Comparison of ENCODE assay signal across 3 cellular contexts in the genomic region with DNA sequence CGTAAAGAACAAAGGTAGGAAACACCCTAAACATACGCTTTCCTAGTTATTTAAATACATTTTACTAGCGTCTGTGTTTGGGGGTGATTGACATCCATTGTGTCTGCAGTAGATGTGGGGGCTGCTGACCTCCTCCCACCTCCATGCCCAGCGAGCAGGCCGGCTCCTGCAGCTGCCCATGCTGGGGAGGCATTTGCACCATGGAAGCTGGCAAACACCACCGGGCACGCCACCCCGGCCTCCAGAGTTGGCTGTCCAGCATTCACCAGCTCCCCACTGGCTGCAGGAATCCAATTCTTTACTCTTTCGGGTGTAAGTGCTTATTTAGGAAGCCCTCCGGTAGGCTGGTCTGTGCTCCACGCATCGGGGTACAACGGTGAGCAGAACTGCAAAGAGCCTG.
"Had no signal": no experiment of that assay in that cellular context is flagged by ENCODE, and none has a peak within 500 bp of the region (broad histone marks: within the 10 kb centered on the region; RNA-seq: fewer than 3 reads in every experiment).

No MANE protein-coding gene starts in this region.

- DNase-seq: GDM1, GF-D8 had no signal

- H3K4me3 ChIP-seq: GM12878 had no signal

- ATAC-seq: GM12878 had no signal
